In the genomic region with DNA sequence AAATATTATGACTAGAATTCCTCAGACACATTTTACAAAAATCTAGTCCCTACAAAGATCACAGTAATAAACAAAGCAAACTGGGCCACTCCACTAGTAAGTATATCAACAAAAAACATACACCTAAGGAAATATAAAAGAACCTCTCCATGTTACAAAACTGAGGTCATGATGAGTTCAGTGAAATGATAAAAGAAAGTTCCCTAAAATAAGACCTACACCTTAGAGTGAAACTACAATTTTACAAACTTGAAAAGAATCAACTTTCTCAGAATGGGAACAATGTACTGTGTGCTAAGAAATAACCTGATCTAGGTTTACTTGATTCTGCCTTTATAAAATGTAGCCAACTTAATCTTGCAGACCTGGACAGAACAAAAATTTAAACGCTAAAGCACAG, we compare ENCODE assay signal across 10 cellular contexts. TPM values are rescaled to one million over a fixed set of nuclear protein-coding genes. Genes with fewer than 3 reads are reported as not detected.
DNase-seq lines count a peak whose midpoint lies in the region; ATAC-seq, FAIRE-seq and TF ChIP-seq lines count a peak whose summit lies in the region.
"Had no signal": no experiment of that assay in that cellular context is flagged by ENCODE, and none has a peak within 500 bp of the region (broad histone marks: within the 10 kb centered on the region; RNA-seq: fewer than 3 reads in every experiment).

No MANE protein-coding gene starts in this region.

- peaks cover 26% of the 10 kb centered on the region for H3K4me1 Mint-ChIP-seq in nephron progenitor cell

- peaks cover 5% of the 10 kb centered on the region for H3K36me3 Mint-ChIP-seq in nephron progenitor cell (ENCODE audit: low read depth)

- H3K4me1 ChIP-seq in duodenal mucosa (ENCODE audit: control insufficient read depth in 1 of 2, insufficient read depth in 2 of 2, low read length in 2 of 2) (peaks cover 28 to 36% of the 10 kb centered on the region in 2 donors), small intestine (ENCODE audit: control insufficient read depth in 2 of 2, insufficient read depth in 1 of 2, low read depth in 1 of 2, low read length in 1 of 2) (peaks cover 2 to 7% of the 10 kb centered on the region in 2 donors)

- H3K9ac ChIP-seq in duodenal mucosa (ENCODE audit: low read depth in 1 of 2, low read length in 2 of 2), result peak overlapping the region; percentile 5 to 74

- WGBS in small intestine, 3 donors, result 6 to 39% (median 17%) methylated on average over 1 of the region's 1 CpG

- TF ChIP-seq CTCF in LNCaP clone FGC (IDR thresholded peaks at IDR 0.05; ENCODE audit: control insufficient read depth, extremely low read depth, insufficient read depth), result no peak
- no peak for TF ChIP-seq CTCF in nephron progenitor cell (IDR thresholded peaks at IDR 0.05)

- no peak for FAIRE-seq in small intestine (lab: Jason Lieb, UNC)

- no peaks in the 10 kb centered on the region for H3K27me3 Mint-ChIP-seq in nephron progenitor cell (ENCODE audit: low read depth, poor library complexity)

- H3K27me3 ChIP-seq in duodenal mucosa (ENCODE audit: control insufficient read depth in 1 of 2, insufficient read depth in 2 of 2, low read length in 2 of 2), result no peaks in the 10 kb centered on the region
- H3K27me3 ChIP-seq in small intestine (ENCODE audit: control insufficient read depth in 2 of 2, insufficient read depth in 2 of 2, low read length in 2 of 2), result no peaks in the 10 kb centered on the region

- H3K36me3 ChIP-seq in duodenal mucosa (ENCODE audit: control insufficient read depth in 1 of 2, insufficient read depth in 2 of 2, low read length in 2 of 2) (no peaks in the 10 kb centered on the region), small intestine (ENCODE audit: control insufficient read depth in 2 of 2, insufficient read depth in 2 of 2, low read length in 2 of 2) (no peaks in the 10 kb centered on the region)

- no peak overlapping the region for H3K27ac Mint-ChIP-seq in nephron progenitor cell

- H3K4me3 ChIP-seq in LNCaP clone FGC (ENCODE audit: low read depth, low read length), result peak overlapping the region; percentile 71
- peak overlapping the region; percentile 72 to 92 for H3K4me3 ChIP-seq in duodenal mucosa (ENCODE audit: low read depth in 1 of 2, low read length in 2 of 2)
- H3K4me3 ChIP-seq in small intestine (ENCODE audit: low read depth in 1 of 2, low read length in 2 of 2), result peak overlapping the region in 1 of 2 donors; percentile 15

- ATAC-seq in GM18502 (IDR thresholded peaks at IDR 0.05; ENCODE audit: poor library complexity, unreplicated experiment) (no peak), HG02610 (IDR thresholded peaks at IDR 0.05; ENCODE audit: unreplicated experiment) (no peak)

- no peaks in the 10 kb centered on the region for H3K9me3 Mint-ChIP-seq in nephron progenitor cell

- peak overlapping the region; percentile 92 for H3K4me3 Mint-ChIP-seq in nephron progenitor cell

- H3K27ac ChIP-seq in duodenal mucosa (ENCODE audit: low read depth, low read length) (peak overlapping the region; percentile 37), small intestine (ENCODE audit: low read depth in 1 of 2, low read length in 1 of 2) (no peak overlapping the region)

- peak; percentile 32 for DNase-seq in CD1c-positive myeloid dendritic cell (ENCODE audit: extremely low spot score)
- no peak for DNase-seq in LNCaP clone FGC (ENCODE audit: low read depth)
- DNase-seq in nephron progenitor cell, result no peak
- no peak for DNase-seq in SW 1271 (lab: John Stamatoyannopoulos, UW)
- no peak for DNase-seq in small intestine
- DNase-seq: anterior cingulate cortex, NCI-H524 had no signal

- no peaks in the 10 kb centered on the region for H3K9me3 ChIP-seq in duodenal mucosa (ENCODE audit: control insufficient read depth in 1 of 2, low read length in 2 of 2)
- no peaks in the 10 kb centered on the region for H3K9me3 ChIP-seq in small intestine (ENCODE audit: control insufficient read depth, low read depth)

RNA-seq across cellular contexts. Expression of gene RALGAPA2, which starts 2.0 kb away (rescaled TPM):
- polyA plus RNA-seq in small intestine, result 10 to 100 TPM in 2 of 3 donors, 1 to 10 TPM in 1; 7.6 to 24.7 (median 10.7) TPM
